Comparison of ENCODE assay signal across 31 cellular contexts in the genomic region with DNA sequence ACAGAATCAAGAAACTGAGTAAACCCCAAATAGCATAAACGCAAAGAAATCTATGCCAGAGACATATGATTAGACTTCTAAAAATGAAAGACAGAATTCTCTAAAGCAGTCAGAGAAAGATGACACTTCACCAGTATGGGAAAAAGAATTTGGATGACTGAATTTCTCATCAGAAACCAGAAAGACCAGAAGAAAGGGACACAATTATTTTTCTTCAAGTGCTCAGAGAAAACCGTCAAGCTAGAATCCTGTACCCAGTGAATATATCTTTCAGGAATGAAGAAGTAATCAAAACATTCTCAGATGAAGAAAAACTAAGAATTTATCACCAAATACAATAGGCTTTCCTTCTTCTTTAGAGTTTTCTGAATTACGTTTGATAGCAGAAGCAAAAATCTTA. TPM values are rescaled to one million over a fixed set of nuclear protein-coding genes. Genes with fewer than 3 reads are reported as not detected.
"Had no signal": no experiment of that assay in that cellular context is flagged by ENCODE, and none has a peak within 500 bp of the region (broad histone marks: within the 10 kb centered on the region; RNA-seq: fewer than 3 reads in every experiment).

No MANE protein-coding gene starts in this region.

- H3K4me1 Mint-ChIP-seq: activated CD4-positive, alpha-beta T cell treated with anti-CD3 and anti-CD28 coated beads for 36 hours; activated naive CD4-positive, alpha-beta T cell treated with anti-CD3 and anti-CD28 coated beads, Interleukin-2, amount 50 U/mL, for 24 hours had no signal

- H3K4me3 Mint-ChIP-seq: activated CD4-positive, alpha-beta memory T cell treated with anti-CD3 and anti-CD28 coated beads for 36 hours; activated CD4-positive, alpha-beta T cell treated with anti-CD3 and anti-CD28 coated beads for 36 hours; activated CD4-positive, alpha-beta T cell treated with anti-CD3 and anti-CD28 coated beads, Interleukin-2, amount 10 ng/mL, durations not matched to agents 24 days and 14 days; activated CD8-positive, alpha-beta memory T cell treated with anti-CD3 and anti-CD28 coated beads, Interleukin-2, amount 10 ng/mL, durations not matched to agents 7 days and 5 days; activated CD8-positive, alpha-beta T cell treated with anti-CD3 and anti-CD28 coated beads, Interleukin-2, amount 10 ng/mL, durations not matched to agents 7 days and 5 days; activated naive CD4-positive, alpha-beta T cell treated with anti-CD3 and anti-CD28 coated beads for 36 hours; activated naive CD4-positive, alpha-beta T cell treated with anti-CD3 and anti-CD28 coated beads, Interleukin-2, amount 50 U/mL, for 24 hours; activated naive CD8-positive, alpha-beta T cell treated with anti-CD3 and anti-CD28 coated beads for 36 hours; activated T-helper 1 cell treated with anti-CD3 and anti-CD28 coated beads, Interleukin-12 subunit alpha, Interleukin-12 subunit beta, Interleukin-2, Interleukin-4 antibody, amounts not matched to agents 30 ng/mL and 10 ng/mL and 1 ng/mL, durations not matched to agents 14 hours and 24 hours and 36 hours; central memory CD8-positive, alpha-beta T cell had no signal

- H3K27ac ChIP-seq: brain microvascular endothelial cell had no signal

- H3K27me3 ChIP-seq: brain microvascular endothelial cell had no signal

- H3K27me3 Mint-ChIP-seq: activated CD4-positive, alpha-beta memory T cell treated with anti-CD3 and anti-CD28 coated beads for 36 hours; activated CD4-positive, alpha-beta T cell treated with anti-CD3 and anti-CD28 coated beads for 36 hours; activated CD4-positive, alpha-beta T cell treated with anti-CD3 and anti-CD28 coated beads, Interleukin-2, amount 10 ng/mL, durations not matched to agents 24 days and 14 days; activated CD8-positive, alpha-beta memory T cell treated with anti-CD3 and anti-CD28 coated beads, Interleukin-2, amount 10 ng/mL, durations not matched to agents 7 days and 5 days; activated naive CD4-positive, alpha-beta T cell treated with anti-CD3 and anti-CD28 coated beads, Interleukin-2, amount 50 U/mL, for 24 hours; activated naive CD8-positive, alpha-beta T cell treated with anti-CD3 and anti-CD28 coated beads for 36 hours; central memory CD8-positive, alpha-beta T cell had no signal

- DNase-seq: activated CD4-positive, alpha-beta memory T cell treated with anti-CD3 and anti-CD28 coated beads for 36 hours; activated CD4-positive, alpha-beta T cell treated with anti-CD3 and anti-CD28 coated beads for 36 hours; activated CD4-positive, alpha-beta T cell treated with anti-CD3 and anti-CD28 coated beads, Interleukin-2, amount 10 ng/mL, durations not matched to agents 24 days and 14 days; activated CD4-positive, CD25-positive, alpha-beta regulatory T cell; activated CD4-positive, CD25-positive, alpha-beta regulatory T cell treated with anti-CD3 and anti-CD28 coated beads, Interleukin-2, amount 50 U/mL, for 72 hours; activated CD8-positive, alpha-beta memory T cell treated with anti-CD3 and anti-CD28 coated beads, Interleukin-2, amount 10 ng/mL, durations not matched to agents 7 days and 5 days; activated CD8-positive, alpha-beta memory T cell treated with anti-CD3 and anti-CD28 coated beads, Interleukin-2, amount 50 U/mL, for 4 hours; activated CD8-positive, alpha-beta T cell treated with anti-CD3 and anti-CD28 coated beads, Interleukin-2, amount 10 ng/mL, durations not matched to agents 7 days and 5 days; activated effector memory CD4-positive, alpha-beta T cell treated with anti-CD3 and anti-CD28 coated beads, Interleukin-2, amount 50 U/mL, for 16 hours; activated naive CD4-positive, alpha-beta T cell treated with anti-CD3 and anti-CD28 coated beads for 36 hours; activated naive CD8-positive, alpha-beta T cell treated with anti-CD3 and anti-CD28 coated beads for 36 hours; activated T-cell treated with anti-CD3 and anti-CD28 coated beads, Interleukin-2, amount 50 U/mL, for 1 hour; activated T-cell treated with anti-CD3 and anti-CD28 coated beads, Interleukin-2, amount 50 U/mL, for 48 hours; amniotic stem cell; anterior cingulate cortex; brain microvascular endothelial cell; cortex of kidney; effector CD8-positive, alpha-beta T cell; foreskin fibroblast; T-helper 2 cell had no signal

- ATAC-seq: activated CD4-positive, alpha-beta T cell treated with anti-CD3 and anti-CD28 coated beads for 36 hours; activated CD8-positive, alpha-beta memory T cell treated with anti-CD3 and anti-CD28 coated beads, Interleukin-2, amount 10 ng/mL, durations not matched to agents 7 days and 5 days; activated CD8-positive, alpha-beta T cell treated with anti-CD3 and anti-CD28 coated beads, Interleukin-2, amount 10 ng/mL, durations not matched to agents 7 days and 5 days; esophagus mucosa had no signal

- H3K9me3 Mint-ChIP-seq: activated CD4-positive, alpha-beta memory T cell treated with anti-CD3 and anti-CD28 coated beads for 36 hours; activated CD4-positive, alpha-beta T cell treated with anti-CD3 and anti-CD28 coated beads, Interleukin-2, amount 10 ng/mL, durations not matched to agents 24 days and 14 days; activated naive CD4-positive, alpha-beta T cell treated with anti-CD3 and anti-CD28 coated beads for 36 hours; activated naive CD4-positive, alpha-beta T cell treated with anti-CD3 and anti-CD28 coated beads, Interleukin-2, amount 50 U/mL, for 24 hours; activated naive CD8-positive, alpha-beta T cell treated with anti-CD3 and anti-CD28 coated beads for 36 hours; activated T-helper 1 cell treated with anti-CD3 and anti-CD28 coated beads, Interleukin-12 subunit alpha, Interleukin-12 subunit beta, Interleukin-2, Interleukin-4 antibody, amounts not matched to agents 30 ng/mL and 10 ng/mL and 1 ng/mL, durations not matched to agents 14 hours and 24 hours and 36 hours; activated T-helper 2 cell treated with anti-CD3 and anti-CD28 coated beads, Interferon-gamma antibody, Interleukin-2, Interleukin-4, amounts not matched to agents 10 μg/mL and 5 μg/mL and 100 μg/mL, durations not matched to agents 14 hours and 24 hours and 36 hours; central memory CD8-positive, alpha-beta T cell had no signal

- H3K27ac Mint-ChIP-seq: activated CD4-positive, alpha-beta memory T cell treated with anti-CD3 and anti-CD28 coated beads for 36 hours; activated CD4-positive, alpha-beta T cell treated with anti-CD3 and anti-CD28 coated beads, Interleukin-2, amount 10 ng/mL, durations not matched to agents 24 days and 14 days; activated CD8-positive, alpha-beta memory T cell treated with anti-CD3 and anti-CD28 coated beads, Interleukin-2, amount 10 ng/mL, durations not matched to agents 7 days and 5 days; activated CD8-positive, alpha-beta T cell treated with anti-CD3 and anti-CD28 coated beads, Interleukin-2, amount 10 ng/mL, durations not matched to agents 7 days and 5 days; activated naive CD4-positive, alpha-beta T cell treated with anti-CD3 and anti-CD28 coated beads for 36 hours; activated naive CD4-positive, alpha-beta T cell treated with anti-CD3 and anti-CD28 coated beads, Interleukin-2, amount 50 U/mL, for 24 hours; activated naive CD8-positive, alpha-beta T cell treated with anti-CD3 and anti-CD28 coated beads for 36 hours; activated T-helper 1 cell treated with anti-CD3 and anti-CD28 coated beads, Interleukin-12 subunit alpha, Interleukin-12 subunit beta, Interleukin-2, Interleukin-4 antibody, amounts not matched to agents 30 ng/mL and 10 ng/mL and 1 ng/mL, durations not matched to agents 14 hours and 24 hours and 36 hours; activated T-helper 2 cell treated with anti-CD3 and anti-CD28 coated beads, Interferon-gamma antibody, Interleukin-2, Interleukin-4, amounts not matched to agents 10 μg/mL and 5 μg/mL and 100 μg/mL, durations not matched to agents 14 hours and 24 hours and 36 hours had no signal

RNA-seq across cellular contexts. Expression of gene ESPNL, which starts 14.2 kb away (rescaled TPM):
- total RNA-seq: activated naive CD8-positive, alpha-beta T cell treated with anti-CD3 and anti-CD28 coated beads for 36 hours; astrocyte; dermis microvascular lymphatic vessel endothelial cell; endothelial cell of umbilical vein had no signal
- polyA plus RNA-seq: endothelial cell of umbilical vein had no signal

RNA-seq across cellular contexts. Expression of gene KLHL30, which starts 52.6 kb away (rescaled TPM):
- total RNA-seq: activated CD4-positive, alpha-beta memory T cell treated with anti-CD3 and anti-CD28 coated beads for 36 hours; activated CD4-positive, alpha-beta T cell treated with anti-CD3 and anti-CD28 coated beads for 36 hours; activated CD4-positive, alpha-beta T cell treated with anti-CD3 and anti-CD28 coated beads, Interleukin-2, amount 10 ng/mL, durations not matched to agents 24 days and 14 days; activated CD8-positive, alpha-beta memory T cell treated with anti-CD3 and anti-CD28 coated beads for 36 hours; activated CD8-positive, alpha-beta memory T cell treated with anti-CD3 and anti-CD28 coated beads, Interleukin-2, amount 10 ng/mL, durations not matched to agents 7 days and 5 days; activated CD8-positive, alpha-beta T cell treated with anti-CD3 and anti-CD28 coated beads, Interleukin-2, amount 10 ng/mL, durations not matched to agents 7 days and 5 days; activated naive CD4-positive, alpha-beta T cell treated with anti-CD3 and anti-CD28 coated beads for 36 hours; activated naive CD8-positive, alpha-beta T cell treated with anti-CD3 and anti-CD28 coated beads for 36 hours; activated T-helper 1 cell treated with anti-CD3 and anti-CD28 coated beads, Interleukin-12 subunit alpha, Interleukin-12 subunit beta, Interleukin-2, Interleukin-4 antibody, amounts not matched to agents 30 ng/mL and 10 ng/mL and 1 ng/mL, durations not matched to agents 14 hours and 24 hours and 36 hours; activated T-helper 2 cell treated with anti-CD3 and anti-CD28 coated beads, Interferon-gamma antibody, Interleukin-2, Interleukin-4, amounts not matched to agents 10 μg/mL and 5 μg/mL and 100 μg/mL, durations not matched to agents 14 hours and 24 hours and 36 hours; cerebellum; dermis microvascular lymphatic vessel endothelial cell; endothelial cell of umbilical vein; T-helper 1 cell treated with Interleukin-12 subunit alpha and Interleukin-12 subunit beta and Interleukin-4 antibody, amounts not matched to agents 30 ng/mL and 1 ng/mL, for 36 hours had no signal
- polyA plus RNA-seq: endothelial cell of umbilical vein had no signal
